In genomic region chrX:33336783-33337182, GRCh38 we compare ENCODE assay signal across 8 cellular contexts.
A peak's percentile ranks its signal among the peaks of the same experiment; 100 is the strongest.
DNase-seq lines count a peak whose midpoint lies in the region; TF ChIP-seq lines count a peak whose summit lies in the region.

No MANE protein-coding gene starts in this region.

- H3K27me3 ChIP-seq in Karpas-422 (ENCODE audit: low read length) (no peaks in the 10 kb centered on the region), brain microvascular endothelial cell (replicated peaks) (no peaks in the 10 kb centered on the region)

- no peaks in the 10 kb centered on the region for H3K79me2 ChIP-seq in Karpas-422 (ENCODE audit: low read length)

- peaks cover 11% of the 10 kb centered on the region for H3K4me1 ChIP-seq in Karpas-422 (ENCODE audit: low read length)

- DNase-seq in ELF-1 (ENCODE audit: low read depth, low spot score) (peak; percentile 14), Karpas-422 (peak; percentile 78), brain microvascular endothelial cell (peak; percentile 11), myocyte (ENCODE audit: low read depth) (peak; percentile 50), epidermal melanocyte (ENCODE audit: insufficient read length, low spot score) (no peak), hepatic stellate cell (ENCODE audit: low spot score) (no peak), GM19240 (ENCODE audit: insufficient read length, low spot score) (no peak)
- no peak for DNase-seq in activated CD4-positive, alpha-beta T cell treated with anti-CD3 and anti-CD28 coated beads for 4 hours

- no peaks in the 10 kb centered on the region for H3K9me3 ChIP-seq in Karpas-422 (ENCODE audit: low read length)

- no peaks in the 10 kb centered on the region for H4K20me1 ChIP-seq in Karpas-422 (ENCODE audit: insufficient read depth, low read depth, low read length)

- peak overlapping the region; percentile 21 for H3K4me2 ChIP-seq in Karpas-422 (ENCODE audit: low read depth, low read length, poor library complexity, severe bottlenecking)

- H3K27ac ChIP-seq in Karpas-422 (ENCODE audit: low read length) (no peak overlapping the region), brain microvascular endothelial cell (no peak overlapping the region)

- no peak overlapping the region for H3K9ac ChIP-seq in Karpas-422 (ENCODE audit: low read length)

- TF ChIP-seq CTCF in brain microvascular endothelial cell (IDR thresholded peaks at IDR 0.05; ENCODE audit: low read depth, low read length, missing control alignments) = peak; percentile 65

- H3K9me2 ChIP-seq in Karpas-422 (replicated peaks; ENCODE audit: insufficient read depth, low read length) = no peaks in the 10 kb centered on the region

- 0 out of 2 replicates have a peak overlapping the region, but pooled peaks have one; percentile 76 for H2AFZ ChIP-seq in Karpas-422 (ENCODE audit: low read length)

- H3K36me3 ChIP-seq in Karpas-422 (ENCODE audit: insufficient read depth, low read length) (no peaks in the 10 kb centered on the region), brain microvascular endothelial cell (replicated peaks) (no peaks in the 10 kb centered on the region)

- no peak overlapping the region for H3K4me3 ChIP-seq in Karpas-422 (ENCODE audit: low read length)
- no peak overlapping the region for H3K4me3 ChIP-seq in brain microvascular endothelial cell (ENCODE audit: low read depth, low read length)

- in situ Hi-C loops in brain microvascular endothelial cell (cut with HindIII; ENCODE audit: low pct_ligation_motif_present, low sequenced_read_pairs) = no loop called here

Comparison
In these comparisons a context has a peak if more than half of its experiments do, and no peak if none do; other contexts are left out.
1. DNase-seq: peak in ELF-1 (single experiment), Karpas-422 (single experiment), brain microvascular endothelial cell (single experiment) and myocyte (single experiment); none in activated CD4-positive, alpha-beta T cell treated with anti-CD3 and anti-CD28 coated beads for 4 hours (0 of 2), epidermal melanocyte (single experiment), hepatic stellate cell (single experiment) and GM19240 (single experiment).